1 cellular context compared by ENCODE assay signal in the genomic region with DNA sequence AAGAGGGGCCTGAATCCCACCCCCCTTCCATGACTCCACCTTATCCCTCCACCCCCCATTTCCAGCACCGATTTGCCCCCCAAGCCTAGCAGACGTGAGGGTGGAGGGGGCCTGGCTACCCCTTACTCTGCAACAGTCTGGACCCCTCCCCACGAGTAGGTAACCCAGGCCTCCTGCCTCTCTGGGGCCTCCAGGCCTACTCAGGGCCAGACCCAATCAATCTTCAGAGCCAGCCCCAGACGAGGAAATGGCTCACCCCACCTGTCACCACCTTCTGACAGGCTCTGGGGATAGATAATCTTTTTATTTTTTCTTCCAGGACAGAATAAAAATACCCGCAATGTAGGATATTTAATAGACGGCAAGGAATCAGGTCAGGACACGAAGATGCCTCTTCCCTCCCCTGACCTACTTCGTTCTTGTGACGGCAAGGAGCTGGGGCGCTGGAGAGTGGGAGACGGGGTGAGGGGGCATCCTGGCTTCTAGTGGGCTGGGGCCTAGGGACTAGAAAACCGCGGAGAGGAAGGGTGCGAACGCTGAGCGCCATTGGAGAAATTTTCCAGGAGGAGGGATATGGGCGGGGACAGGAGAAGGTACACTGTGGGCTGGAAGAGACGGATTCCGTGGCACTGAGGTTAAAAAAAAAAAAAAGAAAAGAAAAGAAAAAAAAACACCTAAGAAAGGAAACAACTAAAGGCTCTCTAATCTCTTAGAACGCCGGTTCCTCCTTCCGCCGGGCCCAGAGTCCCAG.
TF ChIP-seq lines count a peak whose summit lies in the region.

No MANE protein-coding gene starts in this region.

TF ChIP-seq in H1, 55 proteins besides CTCF, POLR2A, EP300 and RAD21:
- TF ChIP-seq, protein P1, sequence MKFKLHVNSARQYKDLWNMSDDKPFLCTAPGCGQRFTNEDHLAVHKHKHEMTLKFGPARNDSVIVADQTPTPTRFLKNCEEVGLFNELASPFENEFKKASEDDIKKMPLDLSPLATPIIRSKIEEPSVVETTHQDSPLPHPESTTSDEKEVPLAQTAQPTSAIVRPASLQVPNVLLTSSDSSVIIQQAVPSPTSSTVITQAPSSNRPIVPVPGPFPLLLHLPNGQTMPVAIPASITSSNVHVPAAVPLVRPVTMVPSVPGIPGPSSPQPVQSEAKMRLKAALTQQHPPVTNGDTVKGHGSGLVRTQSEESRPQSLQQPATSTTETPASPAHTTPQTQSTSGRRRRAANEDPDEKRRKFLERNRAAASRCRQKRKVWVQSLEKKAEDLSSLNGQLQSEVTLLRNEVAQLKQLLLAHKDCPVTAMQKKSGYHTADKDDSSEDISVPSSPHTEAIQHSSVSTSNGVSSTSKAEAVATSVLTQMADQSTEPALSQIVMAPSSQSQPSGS (IDR thresholded peaks at IDR 0.05; ENCODE audit: low read length), result 0 out of 2 replicates have a peak, but pooled peaks have one; percentile 27
- TF ChIP-seq TEAD4 (IDR thresholded peaks at IDR 0.05; ENCODE audit: low read depth, low read length), result no peak
